In genomic region chr1:28553229-28553930, GRCh38 we compare ENCODE assay signal across 1 cellular context.
A peak's percentile ranks its signal among the peaks of the same experiment; 100 is the strongest.
TF ChIP-seq lines count a peak whose summit lies in the region.

No MANE protein-coding gene starts in this region.

TF ChIP-seq in K562, 482 proteins besides CTCF, POLR2A, EP300 and RAD21 (continued from another document):
- TF ChIP-seq THAP12 (CRISPR knock-in tag; IDR thresholded peaks at IDR 0.05) (no peak), ZNF695 (CRISPR knock-in tag; IDR thresholded peaks at IDR 0.05) (0 out of 2 replicates have a peak, but pooled peaks have one; percentile 21), ETV5 (CRISPR knock-in tag; IDR thresholded peaks at IDR 0.05; ENCODE audit: low read depth) (no peak; the same call in none of the 2 replicates), PHF8 (IDR thresholded peaks at IDR 0.05; ENCODE audit: borderline replicate concordance, low read length) (0 out of 2 replicates have a peak, but pooled peaks have one; percentile 75), KAT8 (IDR thresholded peaks at IDR 0.05; ENCODE audit: low read depth) (peak; percentile 39; the same call in 1 of the 2 replicates), SMAD3 (CRISPR knock-in tag; conservative IDR thresholded peaks at IDR 0.05) (0 out of 2 replicates have a peak, but pooled peaks have one; percentile 4), ZBTB5 (IDR thresholded peaks at IDR 0.05) (no peak), ZBTB26 (CRISPR knock-in tag; IDR thresholded peaks at IDR 0.05) (peak; percentile 46; the same call in 1 of the 2 replicates), MGA (IDR thresholded peaks at IDR 0.05) (no peak), ZNF609 (CRISPR knock-in tag; IDR thresholded peaks at IDR 0.05; ENCODE audit: borderline replicate concordance) (no peak), E2F8 (IDR thresholded peaks at IDR 0.05; ENCODE audit: low read depth, partially characterized antibody) (peak; percentile 9), GABPB2 (CRISPR knock-in tag; conservative IDR thresholded peaks at IDR 0.05) (no peak), MBD1 (CRISPR knock-in tag; IDR thresholded peaks at IDR 0.05) (no peak), NCOA1 (IDR thresholded peaks at IDR 0.05; ENCODE audit: low read depth) (peak; percentile 58; the same call in 1 of the 2 replicates), XRCC4 (IDR thresholded peaks at IDR 0.05; ENCODE audit: extremely low read depth, insufficient read depth, insufficient read length) (no peak), MECOM (CRISPR knock-in tag; IDR thresholded peaks at IDR 0.05) (no peak), MYC (IDR thresholded peaks at IDR 0.05; ENCODE audit: low read depth, low read length) (no peak; the same call in 1 of the 2 replicates), MYC (CRISPR knock-in tag; IDR thresholded peaks at IDR 0.05; ENCODE audit: borderline replicate concordance, low read depth) (peak; percentile 58; the same call in 1 of the 2 replicates)
